43 cellular contexts compared by ENCODE assay signal in genomic region chrX:151708821-151709220, GRCh38. TPM values are rescaled to one million over a fixed set of nuclear protein-coding genes. Genes with fewer than 3 reads are reported as not detected.
"Had no signal": no experiment of that assay in that cellular context is flagged by ENCODE, and none has a peak within 500 bp of the region (broad histone marks: within the 10 kb centered on the region; RNA-seq: fewer than 3 reads in every experiment).

No MANE protein-coding gene starts in this region.

- DNase-seq: activated effector memory CD4-positive, alpha-beta T cell treated with anti-CD3 and anti-CD28 coated beads, Interleukin-2, amount 50 U/mL, for 16 hours; activated effector memory CD4-positive, alpha-beta T cell treated with Interleukin-2 at 50 U/mL for 16 hours; activated gamma-delta T cell; activated gamma-delta T cell treated with Interleukin-2 at 50 U/mL for 16 hours; activated naive CD4-positive, alpha-beta T cell; activated naive CD4-positive, alpha-beta T cell treated with anti-CD3 and anti-CD28 coated beads for 36 hours; activated naive CD4-positive, alpha-beta T cell treated with anti-CD3 and anti-CD28 coated beads, Interleukin-2, amount 10 ng/mL, durations not matched to agents 7 days and 5 days; activated naive CD4-positive, alpha-beta T cell treated with anti-CD3 and anti-CD28 coated beads, Interleukin-2, amount 50 U/mL, for 16 hours; activated naive CD4-positive, alpha-beta T cell treated with Interleukin-2 at 50 U/mL for 16 hours; activated naive CD8-positive, alpha-beta T cell treated with anti-CD3 and anti-CD28 coated beads for 36 hours; activated naive CD8-positive, alpha-beta T cell treated with anti-CD3 and anti-CD28 coated beads, Interleukin-2, amount 10 ng/mL, durations not matched to agents 7 days and 5 days; activated naive CD8-positive, alpha-beta T cell treated with anti-CD3 and anti-CD28 coated beads, Interleukin-2, amount 50 U/mL, for 24 hours; activated T-cell treated with anti-CD3 and anti-CD28 coated beads for 4 hours; activated T-cell treated with anti-CD3 and anti-CD28 coated beads, Interleukin-2, amount 50 U/mL, for 1 hour; activated T-cell treated with anti-CD3 and anti-CD28 coated beads, Interleukin-2, amount 50 U/mL, for 24 hours; activated T-cell treated with anti-CD3 and anti-CD28 coated beads, Interleukin-2, amount 50 U/mL, for 4 hours; activated T-cell treated with anti-CD3 and anti-CD28 coated beads, Interleukin-2, amount 50 U/mL, for 48 hours; activated T-cell treated with anti-CD3 and anti-CD28 coated beads, Interleukin-2, amount 50 U/mL, for 72 hours; adrenal gland; amniotic stem cell; amygdala; anterior cingulate cortex; body of pancreas; brain microvascular endothelial cell; caudate nucleus; central memory CD4-positive, alpha-beta T cell; cerebellar nuclear complex had no signal

- H3K27ac ChIP-seq: adrenal gland, ascending aorta, body of pancreas, brain microvascular endothelial cell, breast epithelium, cardiac muscle cell had no signal

- ATAC-seq: activated naive CD4-positive, alpha-beta T cell treated with anti-CD3 and anti-CD28 coated beads, Interleukin-2, amount 50 U/mL, for 72 hours; activated naive CD8-positive, alpha-beta T cell treated with anti-CD3 and anti-CD28 coated beads, Interleukin-2, amount 50 U/mL, for 24 hours; activated T-cell treated with anti-CD3 and anti-CD28 coated beads, Interleukin-2, amount 50 U/mL, for 4 hours; activated T-cell treated with anti-CD3 and anti-CD28 coated beads, Interleukin-2, amount 50 U/mL, for 72 hours; activated T-helper 17 cell treated with anti-CD3 and anti-CD28 coated beads, Interleukin-2, amount 50 U/mL, for 72 hours; body of pancreas had no signal

- H3K9me3 Mint-ChIP-seq: activated naive CD4-positive, alpha-beta T cell treated with anti-CD3 and anti-CD28 coated beads for 36 hours; activated naive CD4-positive, alpha-beta T cell treated with anti-CD3 and anti-CD28 coated beads, Interleukin-2, amount 10 ng/mL, durations not matched to agents 7 days and 5 days; activated naive CD4-positive, alpha-beta T cell treated with anti-CD3 and anti-CD28 coated beads, Interleukin-2, amount 50 U/mL, for 24 hours; activated naive CD4-positive, alpha-beta T cell treated with anti-CD3 and anti-CD28 coated beads, Interleukin-2, amount 50 U/mL, for 72 hours; activated naive CD8-positive, alpha-beta T cell treated with anti-CD3 and anti-CD28 coated beads for 36 hours; activated naive CD8-positive, alpha-beta T cell treated with anti-CD3 and anti-CD28 coated beads, Interleukin-2, amount 10 ng/mL, durations not matched to agents 7 days and 5 days; activated naive CD8-positive, alpha-beta T cell treated with anti-CD3 and anti-CD28 coated beads, Interleukin-2, amount 50 U/mL, for 24 hours; activated T-cell treated with anti-CD3 and anti-CD28 coated beads, Interleukin-2, amount 50 U/mL, for 24 hours; activated T-cell treated with anti-CD3 and anti-CD28 coated beads, Interleukin-2, amount 50 U/mL, for 4 hours; activated T-cell treated with anti-CD3 and anti-CD28 coated beads, Interleukin-2, amount 50 U/mL, for 72 hours; activated T-helper 1 cell treated with anti-CD3 and anti-CD28 coated beads, Interleukin-12 subunit alpha, Interleukin-12 subunit beta, Interleukin-2, Interleukin-4 antibody, amounts not matched to agents 30 ng/mL and 10 ng/mL and 1 ng/mL, durations not matched to agents 14 hours and 24 hours and 36 hours; activated T-helper 17 cell treated with anti-CD3 and anti-CD28 coated beads, Interleukin-2, amount 50 U/mL, for 72 hours; activated T-helper 2 cell treated with anti-CD3 and anti-CD28 coated beads, Interferon-gamma antibody, Interleukin-2, Interleukin-4, amounts not matched to agents 10 μg/mL and 5 μg/mL and 100 μg/mL, durations not matched to agents 14 hours and 24 hours and 36 hours; brain; central memory CD8-positive, alpha-beta T cell had no signal

- H3K4me3 Mint-ChIP-seq: activated naive CD4-positive, alpha-beta T cell treated with anti-CD3 and anti-CD28 coated beads for 36 hours; activated naive CD4-positive, alpha-beta T cell treated with anti-CD3 and anti-CD28 coated beads, Interleukin-2, amount 10 ng/mL, durations not matched to agents 7 days and 5 days; activated naive CD4-positive, alpha-beta T cell treated with anti-CD3 and anti-CD28 coated beads, Interleukin-2, amount 50 U/mL, for 24 hours; activated naive CD8-positive, alpha-beta T cell; activated naive CD8-positive, alpha-beta T cell treated with anti-CD3 and anti-CD28 coated beads for 36 hours; activated naive CD8-positive, alpha-beta T cell treated with anti-CD3 and anti-CD28 coated beads, Interleukin-2, amount 10 ng/mL, durations not matched to agents 7 days and 5 days; activated naive CD8-positive, alpha-beta T cell treated with anti-CD3 and anti-CD28 coated beads, Interleukin-2, amount 50 U/mL, for 24 hours; activated T-cell treated with anti-CD3 and anti-CD28 coated beads, Interleukin-2, amount 50 U/mL, for 24 hours; activated T-cell treated with anti-CD3 and anti-CD28 coated beads, Interleukin-2, amount 50 U/mL, for 4 hours; activated T-cell treated with anti-CD3 and anti-CD28 coated beads, Interleukin-2, amount 50 U/mL, for 72 hours; activated T-helper 1 cell treated with anti-CD3 and anti-CD28 coated beads, Interleukin-12 subunit alpha, Interleukin-12 subunit beta, Interleukin-2, Interleukin-4 antibody, amounts not matched to agents 30 ng/mL and 10 ng/mL and 1 ng/mL, durations not matched to agents 14 hours and 24 hours and 36 hours; activated T-helper 17 cell treated with anti-CD3 and anti-CD28 coated beads, Interleukin-2, amount 50 U/mL, for 72 hours; brain; central memory CD8-positive, alpha-beta T cell had no signal

- H3K27me3 ChIP-seq: adrenal gland, ascending aorta, body of pancreas, brain microvascular endothelial cell, cardiac muscle cell had no signal

- H3K36me3 ChIP-seq: adrenal gland, ascending aorta, brain microvascular endothelial cell, breast epithelium, cardiac muscle cell had no signal

- H3K9me3 ChIP-seq: adrenal gland, ascending aorta, body of pancreas, breast epithelium had no signal

- H3K4me1 ChIP-seq: adrenal gland, ascending aorta, body of pancreas, breast epithelium had no signal

- H3K27ac Mint-ChIP-seq: activated naive CD4-positive, alpha-beta T cell treated with anti-CD3 and anti-CD28 coated beads for 36 hours; activated naive CD4-positive, alpha-beta T cell treated with anti-CD3 and anti-CD28 coated beads, Interleukin-2, amount 10 ng/mL, durations not matched to agents 7 days and 5 days; activated naive CD4-positive, alpha-beta T cell treated with anti-CD3 and anti-CD28 coated beads, Interleukin-2, amount 50 U/mL, for 24 hours; activated naive CD4-positive, alpha-beta T cell treated with anti-CD3 and anti-CD28 coated beads, Interleukin-2, amount 50 U/mL, for 72 hours; activated naive CD8-positive, alpha-beta T cell; activated naive CD8-positive, alpha-beta T cell treated with anti-CD3 and anti-CD28 coated beads for 36 hours; activated naive CD8-positive, alpha-beta T cell treated with anti-CD3 and anti-CD28 coated beads, Interleukin-2, amount 10 ng/mL, durations not matched to agents 7 days and 5 days; activated naive CD8-positive, alpha-beta T cell treated with anti-CD3 and anti-CD28 coated beads, Interleukin-2, amount 50 U/mL, for 24 hours; activated T-cell treated with anti-CD3 and anti-CD28 coated beads, Interleukin-2, amount 50 U/mL, for 24 hours; activated T-cell treated with anti-CD3 and anti-CD28 coated beads, Interleukin-2, amount 50 U/mL, for 72 hours; activated T-helper 1 cell treated with anti-CD3 and anti-CD28 coated beads, Interleukin-12 subunit alpha, Interleukin-12 subunit beta, Interleukin-2, Interleukin-4 antibody, amounts not matched to agents 30 ng/mL and 10 ng/mL and 1 ng/mL, durations not matched to agents 14 hours and 24 hours and 36 hours; activated T-helper 17 cell treated with anti-CD3 and anti-CD28 coated beads, Interleukin-2, amount 50 U/mL, for 72 hours; activated T-helper 2 cell treated with anti-CD3 and anti-CD28 coated beads, Interferon-gamma antibody, Interleukin-2, Interleukin-4, amounts not matched to agents 10 μg/mL and 5 μg/mL and 100 μg/mL, durations not matched to agents 14 hours and 24 hours and 36 hours; brain had no signal

- H3K27me3 Mint-ChIP-seq: activated naive CD4-positive, alpha-beta T cell treated with anti-CD3 and anti-CD28 coated beads, Interleukin-2, amount 50 U/mL, for 24 hours; activated naive CD8-positive, alpha-beta T cell; activated naive CD8-positive, alpha-beta T cell treated with anti-CD3 and anti-CD28 coated beads for 36 hours; activated naive CD8-positive, alpha-beta T cell treated with anti-CD3 and anti-CD28 coated beads, Interleukin-2, amount 10 ng/mL, durations not matched to agents 7 days and 5 days; activated T-helper 17 cell treated with anti-CD3 and anti-CD28 coated beads, Interleukin-2, amount 50 U/mL, for 72 hours; brain; central memory CD8-positive, alpha-beta T cell had no signal

- H3K36me3 Mint-ChIP-seq: activated naive CD4-positive, alpha-beta T cell treated with anti-CD3 and anti-CD28 coated beads, Interleukin-2, amount 10 ng/mL, durations not matched to agents 7 days and 5 days; activated naive CD4-positive, alpha-beta T cell treated with anti-CD3 and anti-CD28 coated beads, Interleukin-2, amount 50 U/mL, for 24 hours; activated naive CD4-positive, alpha-beta T cell treated with anti-CD3 and anti-CD28 coated beads, Interleukin-2, amount 50 U/mL, for 72 hours; activated naive CD8-positive, alpha-beta T cell; activated naive CD8-positive, alpha-beta T cell treated with anti-CD3 and anti-CD28 coated beads for 36 hours; activated naive CD8-positive, alpha-beta T cell treated with anti-CD3 and anti-CD28 coated beads, Interleukin-2, amount 10 ng/mL, durations not matched to agents 7 days and 5 days; brain had no signal

- H3K4me3 ChIP-seq: adrenal gland, ascending aorta, body of pancreas, breast epithelium, cardiac muscle cell had no signal

- H3K4me1 Mint-ChIP-seq: activated naive CD4-positive, alpha-beta T cell treated with anti-CD3 and anti-CD28 coated beads, Interleukin-2, amount 10 ng/mL, durations not matched to agents 7 days and 5 days; activated naive CD4-positive, alpha-beta T cell treated with anti-CD3 and anti-CD28 coated beads, Interleukin-2, amount 50 U/mL, for 24 hours; activated naive CD8-positive, alpha-beta T cell treated with anti-CD3 and anti-CD28 coated beads for 36 hours; activated naive CD8-positive, alpha-beta T cell treated with anti-CD3 and anti-CD28 coated beads, Interleukin-2, amount 10 ng/mL, durations not matched to agents 7 days and 5 days; activated naive CD8-positive, alpha-beta T cell treated with anti-CD3 and anti-CD28 coated beads, Interleukin-2, amount 50 U/mL, for 24 hours; activated T-helper 17 cell treated with anti-CD3 and anti-CD28 coated beads, Interleukin-2, amount 50 U/mL, for 72 hours; central memory CD8-positive, alpha-beta T cell had no signal

RNA-seq across cellular contexts. Expression of gene FATE1, which starts 7.0 kb away (rescaled TPM):
- total RNA-seq: activated naive CD4-positive, alpha-beta T cell treated with anti-CD3 and anti-CD28 coated beads for 36 hours; activated naive CD4-positive, alpha-beta T cell treated with anti-CD3 and anti-CD28 coated beads, Interleukin-2, amount 50 U/mL, for 72 hours; activated naive CD8-positive, alpha-beta T cell treated with anti-CD3 and anti-CD28 coated beads for 36 hours; activated naive CD8-positive, alpha-beta T cell treated with anti-CD3 and anti-CD28 coated beads, Interleukin-2, amount 10 ng/mL, durations not matched to agents 7 days and 5 days; activated T-cell treated with anti-CD3 and anti-CD28 coated beads, Interleukin-2, amount 50 U/mL, for 4 hours; activated T-cell treated with anti-CD3 and anti-CD28 coated beads, Interleukin-2, amount 50 U/mL, for 72 hours; activated T-helper 1 cell treated with anti-CD3 and anti-CD28 coated beads, Interleukin-12 subunit alpha, Interleukin-12 subunit beta, Interleukin-2, Interleukin-4 antibody, amounts not matched to agents 30 ng/mL and 10 ng/mL and 1 ng/mL, durations not matched to agents 14 hours and 24 hours and 36 hours; activated T-helper 17 cell treated with anti-CD3 and anti-CD28 coated beads, Interleukin-2, amount 50 U/mL, for 72 hours; activated T-helper 2 cell treated with anti-CD3 and anti-CD28 coated beads, Interferon-gamma antibody, Interleukin-2, Interleukin-4, amounts not matched to agents 10 μg/mL and 5 μg/mL and 100 μg/mL, durations not matched to agents 14 hours and 24 hours and 36 hours; aorta; ascending aorta; astrocyte; body of pancreas; breast epithelium; bronchial epithelial cell; cerebellum had no signal
- polyA plus RNA-seq: aorta, cardiac muscle cell had no signal

RNA-seq across cellular contexts. Expression of gene PRRG3, which starts 13.6 kb away (rescaled TPM):
- total RNA-seq: activated naive CD4-positive, alpha-beta T cell treated with anti-CD3 and anti-CD28 coated beads for 36 hours; activated naive CD4-positive, alpha-beta T cell treated with anti-CD3 and anti-CD28 coated beads, Interleukin-2, amount 50 U/mL, for 72 hours; activated naive CD8-positive, alpha-beta T cell treated with anti-CD3 and anti-CD28 coated beads for 36 hours; activated naive CD8-positive, alpha-beta T cell treated with anti-CD3 and anti-CD28 coated beads, Interleukin-2, amount 10 ng/mL, durations not matched to agents 7 days and 5 days; activated T-cell treated with anti-CD3 and anti-CD28 coated beads, Interleukin-2, amount 50 U/mL, for 4 hours; activated T-cell treated with anti-CD3 and anti-CD28 coated beads, Interleukin-2, amount 50 U/mL, for 72 hours; activated T-helper 1 cell treated with anti-CD3 and anti-CD28 coated beads, Interleukin-12 subunit alpha, Interleukin-12 subunit beta, Interleukin-2, Interleukin-4 antibody, amounts not matched to agents 30 ng/mL and 10 ng/mL and 1 ng/mL, durations not matched to agents 14 hours and 24 hours and 36 hours; activated T-helper 17 cell treated with anti-CD3 and anti-CD28 coated beads, Interleukin-2, amount 50 U/mL, for 72 hours; activated T-helper 2 cell treated with anti-CD3 and anti-CD28 coated beads, Interferon-gamma antibody, Interleukin-2, Interleukin-4, amounts not matched to agents 10 μg/mL and 5 μg/mL and 100 μg/mL, durations not matched to agents 14 hours and 24 hours and 36 hours; ascending aorta; bronchial epithelial cell had no signal
- polyA plus RNA-seq: aorta had no signal

RNA-seq across cellular contexts. Expression of gene CNGA2, which starts 25.7 kb away (rescaled TPM):
- total RNA-seq: activated naive CD4-positive, alpha-beta T cell treated with anti-CD3 and anti-CD28 coated beads for 36 hours; activated naive CD4-positive, alpha-beta T cell treated with anti-CD3 and anti-CD28 coated beads, Interleukin-2, amount 50 U/mL, for 72 hours; activated naive CD8-positive, alpha-beta T cell treated with anti-CD3 and anti-CD28 coated beads for 36 hours; activated naive CD8-positive, alpha-beta T cell treated with anti-CD3 and anti-CD28 coated beads, Interleukin-2, amount 10 ng/mL, durations not matched to agents 7 days and 5 days; activated T-cell treated with anti-CD3 and anti-CD28 coated beads, Interleukin-2, amount 50 U/mL, for 4 hours; activated T-cell treated with anti-CD3 and anti-CD28 coated beads, Interleukin-2, amount 50 U/mL, for 72 hours; activated T-helper 1 cell treated with anti-CD3 and anti-CD28 coated beads, Interleukin-12 subunit alpha, Interleukin-12 subunit beta, Interleukin-2, Interleukin-4 antibody, amounts not matched to agents 30 ng/mL and 10 ng/mL and 1 ng/mL, durations not matched to agents 14 hours and 24 hours and 36 hours; activated T-helper 17 cell treated with anti-CD3 and anti-CD28 coated beads, Interleukin-2, amount 50 U/mL, for 72 hours; activated T-helper 2 cell treated with anti-CD3 and anti-CD28 coated beads, Interferon-gamma antibody, Interleukin-2, Interleukin-4, amounts not matched to agents 10 μg/mL and 5 μg/mL and 100 μg/mL, durations not matched to agents 14 hours and 24 hours and 36 hours; adrenal gland; aorta; ascending aorta; astrocyte; body of pancreas; breast epithelium; bronchial epithelial cell; cardiac muscle cell; cerebellum had no signal
- polyA plus RNA-seq: adipose tissue, adrenal gland, aorta, cardiac muscle cell had no signal
